1 cellular context compared by ENCODE assay signal in genomic region chr4:169005453-169006099, GRCh38.
TF ChIP-seq lines count a peak whose summit lies in the region.

No MANE protein-coding gene starts in this region.

TF ChIP-seq in GM23338, 12 proteins besides CTCF, POLR2A, EP300 and RAD21 (continued from another document):
- no peak for TF ChIP-seq REST (IDR thresholded peaks at IDR 0.05; ENCODE audit: unreplicated experiment)
- TF ChIP-seq POLR2AphosphoS5 (IDR thresholded peaks at IDR 0.05; ENCODE audit: low read depth) = no peak
